8 cellular contexts compared by ENCODE assay signal in genomic region chr4:120977435-120977997, GRCh38. TPM values are rescaled to one million over a fixed set of nuclear protein-coding genes. Genes with fewer than 3 reads are reported as not detected.
DNase-seq lines count a peak whose midpoint lies in the region; ATAC-seq and TF ChIP-seq lines count a peak whose summit lies in the region.

No MANE protein-coding gene starts in this region.

- POLR2A ChIA-PET in BJ (lab: Charles Lee), result no interaction called here

- no peak overlapping the region for H3K27ac ChIP-seq in epithelial cell of prostate

- CTCF ChIA-PET in BJ (lab: Yijun Ruan, JAX), result interaction anchor here (0.6 to 2.8 kb wide), 24 partner anchors 10 to 900 kb away, joined by 3 to 22 read pairs (median 3); no protein-coding TSS in a partner anchor

- peak; percentile 84 for ATAC-seq in GM18517 (IDR thresholded peaks at IDR 0.05; ENCODE audit: unreplicated experiment)
- peak; percentile 83 for ATAC-seq in HG02938 (IDR thresholded peaks at IDR 0.05; ENCODE audit: unreplicated experiment)
- ATAC-seq in HG03571 (IDR thresholded peaks at IDR 0.05; ENCODE audit: unreplicated experiment), result no peak

- H3K4me3 ChIP-seq in BJ (ENCODE audit: low read depth, low read length), result no peak overlapping the region

- no peaks in the 10 kb centered on the region; the same call in 1 of the 2 replicates for H3K27me3 ChIP-seq in BJ (ENCODE audit: control insufficient read depth, insufficient read depth, low read length)

- H3K36me3 ChIP-seq in BJ (ENCODE audit: control insufficient read depth, insufficient read depth, low read length), result no peaks in the 10 kb centered on the region

- DNase-seq in BJ (ENCODE audit: low read depth), result peak; percentile 7
- DNase-seq in OCI-M1 (lab: John Stamatoyannopoulos, UW), result peak; percentile 63
- peak; percentile 26 for DNase-seq in epithelial cell of prostate (ENCODE audit: low read depth, low spot score)
- DNase-seq in renal cortical epithelial cell (ENCODE audit: low read depth), result peak; percentile 71
- DNase-seq in GOT3 (lab: John Stamatoyannopoulos, UW), result no peak

- TF ChIP-seq CTCF in BJ (IDR thresholded peaks at IDR 0.05; ENCODE audit: insufficient read depth, low read depth, low read length), result peak; percentile 79

RNA-seq across cellular contexts. Expression of gene PRDM5, which starts 55.0 kb away (rescaled TPM):
- 5.3 and 7.3 TPM in 2 replicates for polyA plus RNA-seq in BJ (2011; rRNA removed)
- 8.3 and 9.9 TPM in 2 replicates for polyA minus RNA-seq in BJ (2011; rRNA and poly(A)+ RNA removed)
- total RNA-seq in renal cortical epithelial cell, result 8.9 and 9.8 TPM in 2 replicates
